In the genomic region with DNA sequence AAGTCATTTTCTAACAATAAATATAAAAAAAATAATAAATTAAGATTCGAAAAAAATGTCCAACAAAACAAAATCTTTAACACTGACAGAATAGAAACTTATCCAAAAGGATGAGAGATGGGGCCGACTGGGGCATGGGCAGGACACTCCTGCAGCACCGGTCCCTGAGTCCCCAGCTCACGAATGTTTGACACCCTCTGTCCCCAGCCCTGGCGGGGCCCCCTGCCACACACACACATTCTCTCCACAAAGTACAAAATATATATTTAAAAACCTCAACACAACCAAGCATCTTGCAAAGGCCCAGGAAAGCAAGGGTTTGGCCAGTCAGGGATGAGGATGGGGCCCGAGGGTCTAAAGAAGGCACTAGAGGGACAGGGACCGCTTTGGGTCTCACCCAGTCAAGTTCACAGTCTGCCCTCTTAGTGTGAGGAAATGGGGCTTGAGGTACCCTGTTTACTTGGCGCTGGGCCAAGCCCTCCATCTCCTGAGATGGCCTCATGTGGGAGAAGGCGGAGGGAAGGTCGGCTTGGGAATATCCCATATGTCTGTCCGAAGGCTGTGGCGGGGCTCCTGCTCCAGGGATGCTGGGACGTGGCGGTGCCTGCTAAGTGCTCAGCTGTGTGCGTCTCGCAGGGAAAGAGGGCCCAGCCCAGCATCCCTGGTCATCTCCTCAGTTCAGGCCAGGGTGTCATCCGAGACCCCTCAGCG, we compare ENCODE assay signal across 17 cellular contexts. TPM values are rescaled to one million over a fixed set of nuclear protein-coding genes. Genes with fewer than 3 reads are reported as not detected.
DNase-seq lines count a peak whose midpoint lies in the region; ATAC-seq and TF ChIP-seq lines count a peak whose summit lies in the region.
"Had no signal": no experiment of that assay in that cellular context is flagged by ENCODE, and none has a peak within 500 bp of the region (broad histone marks: within the 10 kb centered on the region; RNA-seq: fewer than 3 reads in every experiment).

No MANE protein-coding gene starts in this region.

- H3K36me3 Mint-ChIP-seq in mesothelial cell of epicardium = peaks cover 28% of the 10 kb centered on the region

- H3K4me3 Mint-ChIP-seq in mesothelial cell of epicardium = no peak overlapping the region
- H3K4me3 Mint-ChIP-seq: activated T-helper 17 cell treated with anti-CD3 and anti-CD28 coated beads, Interleukin-2, amount 50 U/mL, for 72 hours had no signal

- no peak for TF ChIP-seq CTCF in HEK293 (tag by site-specific recombination; IDR thresholded peaks at IDR 0.05)
- no peak for TF ChIP-seq CTCF in RWPE2 (IDR thresholded peaks at IDR 0.05; ENCODE audit: poor library complexity, severe bottlenecking)
- no peak for TF ChIP-seq CTCF in mesothelial cell of epicardium (IDR thresholded peaks at IDR 0.05; ENCODE audit: unreplicated experiment)
- no peak for TF ChIP-seq CTCF in lower lobe of right lung (IDR thresholded peaks at IDR 0.05)

- H3K4me1 ChIP-seq in BLaER1 (peaks cover 39% of the 10 kb centered on the region), HEK293 (ENCODE audit: control insufficient read depth, insufficient read depth, low read length) (peaks cover 6% of the 10 kb centered on the region), RWPE2 (ENCODE audit: insufficient read depth, poor library complexity, severe bottlenecking) (peaks cover 17% of the 10 kb centered on the region), lower lobe of right lung (peaks cover 34% of the 10 kb centered on the region)
- H3K4me1 ChIP-seq: transverse colon had no signal

- POLR2A ChIA-PET in HEK293 (lab: Yijun Ruan, JAX) = no interaction called here

- peak overlapping the region; percentile 77 for H3K27ac Mint-ChIP-seq in mesothelial cell of epicardium
- H3K27ac Mint-ChIP-seq: activated T-helper 17 cell treated with anti-CD3 and anti-CD28 coated beads, Interleukin-2, amount 50 U/mL, for 72 hours had no signal

- H4K20me1 ChIP-seq in BLaER1 = peaks cover 75% of the 10 kb centered on the region; the same call in 1 of the 2 replicates

- ATAC-seq in RWPE2 (ENCODE audit: low read depth) = no peak
- ATAC-seq in HG03432 (IDR thresholded peaks at IDR 0.05; ENCODE audit: unreplicated experiment) = no peak
- ATAC-seq in GM19455 (IDR thresholded peaks at IDR 0.05; ENCODE audit: unreplicated experiment) = no peak
- ATAC-seq in lower lobe of right lung = no peak
- ATAC-seq: activated T-helper 17 cell treated with anti-CD3 and anti-CD28 coated beads, Interleukin-2, amount 50 U/mL, for 72 hours had no signal

- H3K4me1 Mint-ChIP-seq in mesothelial cell of epicardium = peaks cover 6% of the 10 kb centered on the region
- H3K4me1 Mint-ChIP-seq: activated T-helper 17 cell treated with anti-CD3 and anti-CD28 coated beads, Interleukin-2, amount 50 U/mL, for 72 hours had no signal

- H3K9me3 ChIP-seq in BLaER1 = no peaks in the 10 kb centered on the region
- H3K9me3 ChIP-seq in HEK293 (ENCODE audit: control insufficient read depth, insufficient read depth, low read depth, low read length) = no peaks in the 10 kb centered on the region
- no peaks in the 10 kb centered on the region for H3K9me3 ChIP-seq in RWPE2 (ENCODE audit: severe bottlenecking)
- H3K9me3 ChIP-seq in lower lobe of right lung = no peaks in the 10 kb centered on the region
- H3K9me3 ChIP-seq: transverse colon had no signal

- H3K27ac ChIP-seq in BLaER1 (no peak overlapping the region), HEK293 (ENCODE audit: extremely low read depth, low read depth, low read length) (no peak overlapping the region; the same call in 1 of the 2 replicates), RWPE2 (ENCODE audit: poor library complexity, severe bottlenecking) (peak overlapping the region; percentile 54), lower lobe of right lung (no peak overlapping the region)
- H3K27ac ChIP-seq: transverse colon had no signal

- no peaks in the 10 kb centered on the region for H3K27me3 Mint-ChIP-seq in mesothelial cell of epicardium (ENCODE audit: low read depth)
- H3K27me3 Mint-ChIP-seq: activated T-helper 17 cell treated with anti-CD3 and anti-CD28 coated beads, Interleukin-2, amount 50 U/mL, for 72 hours had no signal

- H3K4me2 ChIP-seq in BLaER1 = peak overlapping the region; percentile 62

- H3K9me3 Mint-ChIP-seq in mesothelial cell of epicardium = no peaks in the 10 kb centered on the region
- H3K9me3 Mint-ChIP-seq: activated T-helper 17 cell treated with anti-CD3 and anti-CD28 coated beads, Interleukin-2, amount 50 U/mL, for 72 hours had no signal

- H3K4me3 ChIP-seq in BLaER1 (no peak overlapping the region), HEK293 (ENCODE audit: low read depth, low read length) (no peak overlapping the region), RWPE2 (ENCODE audit: severe bottlenecking) (no peak overlapping the region), lower lobe of right lung (no peak overlapping the region)
- H3K4me3 ChIP-seq: transverse colon had no signal

- DNase-seq in RWPE2 (ENCODE audit: low spot score) (peak; percentile 66), mesothelial cell of epicardium (ENCODE audit: low spot score in 2 of 2, unreplicated experiment in 2 of 2) (no peak), cerebellar cortex (ENCODE audit: low spot score) (no peak), lower lobe of right lung (no peak)
- DNase-seq: activated CD4-positive, CD25-positive, alpha-beta regulatory T cell treated with anti-CD3 and anti-CD28 coated beads, Interleukin-2, amount 50 U/mL, for 72 hours; effector CD8-positive, alpha-beta T cell; GOT3; KG1; NCI-H226; T1000; transverse colon had no signal

- no peaks in the 10 kb centered on the region for H3K36me3 ChIP-seq in BLaER1
- peaks cover 0 to 52% of the 10 kb centered on the region in 2 experiments; a peak in 1 of 3 replicates for H3K36me3 ChIP-seq in HEK293 (ENCODE audit: control insufficient read depth in 2 of 2, insufficient read depth in 1 of 2, low read length in 2 of 2)
- peaks cover 68% of the 10 kb centered on the region for H3K36me3 ChIP-seq in RWPE2 (ENCODE audit: low read depth)
- H3K36me3 ChIP-seq in lower lobe of right lung = peaks cover 47% of the 10 kb centered on the region

- H3K9ac ChIP-seq in BLaER1 = no peak overlapping the region

- CTCF ChIA-PET in HEK293 (lab: Yijun Ruan, JAX) = interaction anchor here (0.8 kb wide), 1 partner anchor 383 kb away, joined by 4 read pairs; no protein-coding TSS in a partner anchor

- intact Hi-C loops in lower lobe of right lung (cut with DNase I) = no loop called here

- H3K27me3 ChIP-seq in BLaER1 (peaks cover 99% of the 10 kb centered on the region), RWPE2 (ENCODE audit: insufficient read depth, poor library complexity, severe bottlenecking) (no peaks in the 10 kb centered on the region), lower lobe of right lung (ENCODE audit: low read depth) (no peaks in the 10 kb centered on the region)
- H3K27me3 ChIP-seq: transverse colon had no signal

TF ChIP-seq in HEK293, 187 proteins besides CTCF, POLR2A, EP300 and RAD21 (continues in another document):
- TF ChIP-seq, protein P1, sequence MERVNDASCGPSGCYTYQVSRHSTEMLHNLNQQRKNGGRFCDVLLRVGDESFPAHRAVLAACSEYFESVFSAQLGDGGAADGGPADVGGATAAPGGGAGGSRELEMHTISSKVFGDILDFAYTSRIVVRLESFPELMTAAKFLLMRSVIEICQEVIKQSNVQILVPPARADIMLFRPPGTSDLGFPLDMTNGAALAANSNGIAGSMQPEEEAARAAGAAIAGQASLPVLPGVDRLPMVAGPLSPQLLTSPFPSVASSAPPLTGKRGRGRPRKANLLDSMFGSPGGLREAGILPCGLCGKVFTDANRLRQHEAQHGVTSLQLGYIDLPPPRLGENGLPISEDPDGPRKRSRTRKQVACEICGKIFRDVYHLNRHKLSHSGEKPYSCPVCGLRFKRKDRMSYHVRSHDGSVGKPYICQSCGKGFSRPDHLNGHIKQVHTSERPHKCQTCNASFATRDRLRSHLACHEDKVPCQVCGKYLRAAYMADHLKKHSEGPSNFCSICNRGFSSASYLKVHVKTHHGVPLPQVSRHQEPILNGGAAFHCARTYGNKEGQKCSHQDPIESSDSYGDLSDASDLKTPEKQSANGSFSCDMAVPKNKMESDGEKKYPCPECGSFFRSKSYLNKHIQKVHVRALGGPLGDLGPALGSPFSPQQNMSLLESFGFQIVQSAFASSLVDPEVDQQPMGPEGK (tag by site-specific recombination; IDR thresholded peaks at IDR 0.05) = peak; percentile 57; the same call in 1 of the 2 replicates
- TF ChIP-seq ZNF544 (tag by site-specific recombination; IDR thresholded peaks at IDR 0.05) = peak; percentile 84; the same call in 1 of the 2 replicates
- TF ChIP-seq, protein P2, sequence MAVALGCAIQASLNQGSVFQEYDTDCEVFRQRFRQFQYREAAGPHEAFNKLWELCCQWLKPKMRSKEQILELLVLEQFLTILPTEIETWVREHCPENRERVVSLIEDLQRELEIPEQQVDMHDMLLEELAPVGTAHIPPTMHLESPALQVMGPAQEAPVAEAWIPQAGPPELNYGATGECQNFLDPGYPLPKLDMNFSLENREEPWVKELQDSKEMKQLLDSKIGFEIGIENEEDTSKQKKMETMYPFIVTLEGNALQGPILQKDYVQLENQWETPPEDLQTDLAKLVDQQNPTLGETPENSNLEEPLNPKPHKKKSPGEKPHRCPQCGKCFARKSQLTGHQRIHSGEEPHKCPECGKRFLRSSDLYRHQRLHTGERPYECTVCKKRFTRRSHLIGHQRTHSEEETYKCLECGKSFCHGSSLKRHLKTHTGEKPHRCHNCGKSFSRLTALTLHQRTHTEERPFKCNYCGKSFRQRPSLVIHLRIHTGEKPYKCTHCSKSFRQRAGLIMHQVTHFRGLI (tag by site-specific recombination; IDR thresholded peaks at IDR 0.05) = peak; percentile 76
- peak; percentile 87 for TF ChIP-seq ZNF184 (tag by site-specific recombination; IDR thresholded peaks at IDR 0.05)
- TF ChIP-seq, protein P3, sequence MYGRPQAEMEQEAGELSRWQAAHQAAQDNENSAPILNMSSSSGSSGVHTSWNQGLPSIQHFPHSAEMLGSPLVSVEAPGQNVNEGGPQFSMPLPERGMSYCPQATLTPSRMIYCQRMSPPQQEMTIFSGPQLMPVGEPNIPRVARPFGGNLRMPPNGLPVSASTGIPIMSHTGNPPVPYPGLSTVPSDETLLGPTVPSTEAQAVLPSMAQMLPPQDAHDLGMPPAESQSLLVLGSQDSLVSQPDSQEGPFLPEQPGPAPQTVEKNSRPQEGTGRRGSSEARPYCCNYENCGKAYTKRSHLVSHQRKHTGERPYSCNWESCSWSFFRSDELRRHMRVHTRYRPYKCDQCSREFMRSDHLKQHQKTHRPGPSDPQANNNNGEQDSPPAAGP (tag by site-specific recombination; IDR thresholded peaks at IDR 0.05) = 0 out of 2 replicates have a peak, but pooled peaks have one; percentile 25

RNA-seq across cellular contexts. Expression of a gene that starts 31.3 kb away (rescaled TPM):
- total RNA-seq in mesothelial cell of epicardium (71.8 to 76.3 TPM (median 75.0 TPM) in 3 replicates), lower lobe of right lung (20.4 TPM)
- total RNA-seq: activated CD8-positive, alpha-beta memory T cell treated with anti-CD3 and anti-CD28 coated beads for 36 hours had no signal

RNA-seq across cellular contexts. Expression of a gene that starts 51.1 kb away (rescaled TPM):
- total RNA-seq in mesothelial cell of epicardium (1.6 to 1.9 TPM (median 1.7 TPM) in 3 replicates), lower lobe of right lung (not detected)
